In genomic region chr20:61405007-61405406, GRCh38 we compare ENCODE assay signal across 28 cellular contexts.
"Had no signal": no experiment of that assay in that cellular context is flagged by ENCODE, and none has a peak within 500 bp of the region (broad histone marks: within the 10 kb centered on the region; RNA-seq: fewer than 3 reads in every experiment).

No MANE protein-coding gene starts in this region.

- H3K4me3 Mint-ChIP-seq: naive thymus-derived CD8-positive, alpha-beta T cell; natural killer cell treated with Interleukin-12 subunit alpha and Interleukin-12 subunit beta and Interleukin-15 and Interleukin-18, amount 100 ng/mL, for 72 hours; nephron progenitor cell; neural crest cell; stimulated activated effector memory CD8-positive, alpha-beta T cell treated with anti-CD3 and anti-CD28 coated beads, Interleukin-12 subunit alpha, Interleukin-12 subunit beta, amount 100 ng/mL, for 72 hours; stimulated activated naive B cell treated with anti-CD40 and anti-IgM and Interleukin-4, amounts not matched to agents 10 μg/mL and 1 μg/mL and 100 μg/mL, for 72 hours; stimulated activated naive CD8-positive, alpha-beta T cell treated with anti-CD3 and anti-CD28 coated beads, Interleukin-15, Interleukin-2, amounts not matched to agents 100 ng/mL and 50 ng/mL, for 24 hours had no signal

- H3K27ac ChIP-seq: neutrophil, pancreas, psoas muscle, right lobe of liver, sigmoid colon, stomach, thoracic aorta, thyroid gland, tibial nerve, upper lobe of left lung, vagina had no signal

- H3K36me3 Mint-ChIP-seq: natural killer cell treated with Interleukin-12 subunit alpha and Interleukin-12 subunit beta and Interleukin-15 and Interleukin-18, amount 100 ng/mL, for 72 hours; stimulated activated effector memory CD8-positive, alpha-beta T cell treated with anti-CD3 and anti-CD28 coated beads, Interleukin-12 subunit alpha, Interleukin-12 subunit beta, amount 100 ng/mL, for 72 hours had no signal

- H3K4me3 ChIP-seq: pancreas, psoas muscle, right lobe of liver, sigmoid colon, stomach, thoracic aorta, thyroid gland, tibial nerve, upper lobe of left lung, vagina had no signal

- DNase-seq: naive thymus-derived CD8-positive, alpha-beta T cell; nephron progenitor cell; nucleus accumbens; pancreas; psoas muscle; right cardiac atrium; right lobe of liver; sigmoid colon; small intestine; stimulated activated CD4-positive, alpha-beta T cell treated with anti-CD3 and anti-CD28 coated beads, Interleukin-15, amount 100 ng/mL, for 24 hours; stimulated activated CD4-positive, alpha-beta T cell treated with anti-CD3 and anti-CD28 coated beads, Interleukin-2, amount 100 ng/mL, for 24 hours; stimulated activated CD4-positive, alpha-beta T cell treated with anti-CD3 and anti-CD28 coated beads, Interleukin-2, amount 100 ng/mL, for 48 hours; stimulated activated CD4-positive, alpha-beta T cell treated with anti-CD3 and anti-CD28 coated beads, Interleukin-4, amount 100 ng/mL, for 24 hours; stimulated activated naive B cell treated with anti-CD40 and anti-IgM and Interleukin-4, amounts not matched to agents 10 μg/mL and 1 μg/mL and 100 μg/mL, for 72 hours; stimulated activated naive CD4-positive, alpha-beta T cell treated with Interleukin-2 at 50 U/mL for 16 hours; stomach; thyroid gland; trophoblast cell; upper lobe of left lung had no signal

- H3K4me1 Mint-ChIP-seq: naive thymus-derived CD8-positive, alpha-beta T cell; nephron progenitor cell; stimulated activated effector memory CD8-positive, alpha-beta T cell treated with anti-CD3 and anti-CD28 coated beads, Interleukin-12 subunit alpha, Interleukin-12 subunit beta, amount 100 ng/mL, for 72 hours; stimulated activated naive B cell treated with anti-CD40 and anti-IgM and Interleukin-4, amounts not matched to agents 10 μg/mL and 1 μg/mL and 100 μg/mL, for 72 hours had no signal

- H3K27ac Mint-ChIP-seq: naive thymus-derived CD8-positive, alpha-beta T cell; natural killer cell treated with Interleukin-12 subunit alpha and Interleukin-12 subunit beta and Interleukin-15 and Interleukin-18, amount 100 ng/mL, for 72 hours; nephron progenitor cell; progenitor cell of endocrine pancreas; stimulated activated effector memory CD8-positive, alpha-beta T cell treated with anti-CD3 and anti-CD28 coated beads, Interleukin-12 subunit alpha, Interleukin-12 subunit beta, amount 100 ng/mL, for 72 hours; stimulated activated naive B cell treated with anti-CD40 and anti-IgM and Interleukin-4, amounts not matched to agents 10 μg/mL and 1 μg/mL and 100 μg/mL, for 72 hours; stimulated activated naive CD8-positive, alpha-beta T cell treated with anti-CD3 and anti-CD28 coated beads, Interleukin-15, Interleukin-2, amounts not matched to agents 100 ng/mL and 50 ng/mL, for 24 hours had no signal

- H3K27me3 ChIP-seq: neutrophil, pancreas, right lobe of liver, sigmoid colon, stomach, thyroid gland, tibial nerve, upper lobe of left lung, vagina had no signal

- H3K9me3 ChIP-seq: neutrophil, pancreas, psoas muscle, right lobe of liver, sigmoid colon, thoracic aorta, thyroid gland, vagina had no signal

- H3K4me1 ChIP-seq: pancreas, psoas muscle, right lobe of liver, sigmoid colon, stomach, thyroid gland, tibial nerve, upper lobe of left lung, vagina had no signal

- H3K36me3 ChIP-seq: neutrophil, pancreas, right lobe of liver, sigmoid colon, stomach, thoracic aorta, thyroid gland, tibial nerve, upper lobe of left lung, vagina had no signal

- H3K27me3 Mint-ChIP-seq: progenitor cell of endocrine pancreas; stimulated activated naive B cell treated with anti-CD40 and anti-IgM and Interleukin-4, amounts not matched to agents 10 μg/mL and 1 μg/mL and 100 μg/mL, for 72 hours; stimulated activated naive CD8-positive, alpha-beta T cell treated with anti-CD3 and anti-CD28 coated beads, Interleukin-15, Interleukin-2, amounts not matched to agents 100 ng/mL and 50 ng/mL, for 24 hours had no signal
